Comparison of ENCODE assay signal across 2 cellular contexts in the genomic region with DNA sequence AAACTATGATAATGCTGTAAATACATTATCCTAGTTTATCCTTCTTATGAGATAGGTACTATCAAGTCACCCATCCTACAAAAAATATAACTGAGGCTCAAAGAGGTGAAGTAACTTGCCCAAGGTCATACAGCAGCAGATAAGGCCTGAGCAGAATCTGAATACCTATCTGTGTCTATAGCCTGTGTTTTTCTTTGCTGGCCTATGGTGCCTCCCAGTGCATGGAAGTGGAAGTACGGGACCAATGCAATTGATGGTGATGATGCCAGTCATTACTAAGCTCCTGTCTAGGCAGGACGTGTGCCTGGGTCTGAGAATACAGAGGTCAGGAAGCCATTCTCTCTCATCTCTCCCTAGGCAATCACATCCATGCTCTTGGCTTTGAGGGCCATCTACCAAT.
A peak's percentile ranks its signal among the peaks of the same experiment; 100 is the strongest.
TF ChIP-seq lines count a peak whose summit lies in the region.

No MANE protein-coding gene starts in this region.

TF ChIP-seq in K562, 482 proteins besides CTCF, POLR2A, EP300 and RAD21 (continued from another document):
- TF ChIP-seq, protein P1, sequence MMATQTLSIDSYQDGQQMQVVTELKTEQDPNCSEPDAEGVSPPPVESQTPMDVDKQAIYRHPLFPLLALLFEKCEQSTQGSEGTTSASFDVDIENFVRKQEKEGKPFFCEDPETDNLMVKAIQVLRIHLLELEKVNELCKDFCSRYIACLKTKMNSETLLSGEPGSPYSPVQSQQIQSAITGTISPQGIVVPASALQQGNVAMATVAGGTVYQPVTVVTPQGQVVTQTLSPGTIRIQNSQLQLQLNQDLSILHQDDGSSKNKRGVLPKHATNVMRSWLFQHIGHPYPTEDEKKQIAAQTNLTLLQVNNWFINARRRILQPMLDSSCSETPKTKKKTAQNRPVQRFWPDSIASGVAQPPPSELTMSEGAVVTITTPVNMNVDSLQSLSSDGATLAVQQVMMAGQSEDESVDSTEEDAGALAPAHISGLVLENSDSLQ (IDR thresholded peaks at IDR 0.05), result 0 out of 2 replicates have a peak, but pooled peaks have one; percentile 10
- no peak for TF ChIP-seq TOE1 (IDR thresholded peaks at IDR 0.05; ENCODE audit: borderline replicate concordance)
- TF ChIP-seq TOE1 (CRISPR knock-in tag; IDR thresholded peaks at IDR 0.05; ENCODE audit: borderline replicate concordance, low read depth), result no peak
- peak; percentile 37; the same call in 1 of the 2 replicates for TF ChIP-seq CTBP1 (IDR thresholded peaks at IDR 0.05; ENCODE audit: borderline replicate concordance)
- no peak for TF ChIP-seq MYC (IDR thresholded peaks at IDR 0.05; ENCODE audit: low read depth, low read length)
- no peak for TF ChIP-seq MYC (CRISPR knock-in tag; IDR thresholded peaks at IDR 0.05; ENCODE audit: borderline replicate concordance, low read depth)
- TF ChIP-seq ARID2 (IDR thresholded peaks at IDR 0.05), result 0 out of 2 replicates have a peak, but pooled peaks have one; percentile 37
- peak; percentile 60 for TF ChIP-seq SMC3 (conservative IDR thresholded peaks at IDR 0.05; ENCODE audit: insufficient read depth, low read depth, low read length)
- no peak for TF ChIP-seq CSDE1 (IDR thresholded peaks at IDR 0.05)
- peak; percentile 96 for TF ChIP-seq ESRRA (IDR thresholded peaks at IDR 0.05; ENCODE audit: borderline replicate concordance, low read depth)

TF ChIP-seq in liver, 16 proteins besides CTCF, POLR2A, EP300 and RAD21 (continued from another document):
- no peak for TF ChIP-seq RXRA (IDR thresholded peaks at IDR 0.05)
- TF ChIP-seq FOXA1 (IDR thresholded peaks at IDR 0.05), result no peak
